17 cellular contexts compared by ENCODE assay signal in the genomic region with DNA sequence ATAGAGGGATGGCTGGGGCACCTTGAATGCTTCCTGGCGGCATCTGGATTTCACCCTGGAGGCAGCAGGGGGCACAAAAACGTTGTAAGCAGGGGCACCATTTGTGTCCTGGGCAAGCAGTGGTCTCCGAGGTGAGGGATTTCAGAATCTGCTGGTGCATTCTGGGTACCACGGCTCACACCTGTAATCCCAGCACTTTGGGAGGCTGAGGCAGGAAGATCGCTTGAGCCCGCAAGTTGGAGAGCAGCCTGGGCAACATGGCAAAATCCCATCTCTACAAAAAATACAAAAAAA. TPM values are rescaled to one million over a fixed set of nuclear protein-coding genes. Genes with fewer than 3 reads are reported as not detected.
DNase-seq lines count a peak whose midpoint lies in the region; ATAC-seq, FAIRE-seq and TF ChIP-seq lines count a peak whose summit lies in the region.
"Had no signal": no experiment of that assay in that cellular context is flagged by ENCODE, and none has a peak within 500 bp of the region (broad histone marks: within the 10 kb centered on the region; RNA-seq: fewer than 3 reads in every experiment).

No MANE protein-coding gene starts in this region.

- peaks cover 9% of the 10 kb centered on the region for H3K36me3 Mint-ChIP-seq in activated CD4-positive, alpha-beta T cell treated with anti-CD3 and anti-CD28 coated beads, Interleukin-2, amount 10 ng/mL, durations not matched to agents 24 days and 14 days (ENCODE audit: low read depth)

- H3K36me3 ChIP-seq in Loucy (ENCODE audit: insufficient read depth, low read length) (no peaks in the 10 kb centered on the region), kidney (ENCODE audit: control insufficient read depth in 1 of 2, insufficient read depth in 2 of 2, low read length in 2 of 2) (no peaks in the 10 kb centered on the region), smooth muscle cell (ENCODE audit: low read depth) (no peaks in the 10 kb centered on the region)
- H3K36me3 ChIP-seq: WERI-Rb-1 had no signal

- peak overlapping the region; percentile 16 to 68 for H3K27ac ChIP-seq in kidney (ENCODE audit: low read depth in 2 of 2, low read length in 2 of 2)
- peak overlapping the region; percentile 65 for H3K27ac ChIP-seq in smooth muscle cell (ENCODE audit: low read depth)
- H3K27ac ChIP-seq: WERI-Rb-1 had no signal

- H3K9me3 ChIP-seq in Loucy (ENCODE audit: insufficient read depth, low read depth, low read length) (peaks cover 11% of the 10 kb centered on the region; the same call in 1 of the 2 replicates), kidney (ENCODE audit: control insufficient read depth in 1 of 2, low read length in 2 of 2) (no peaks in the 10 kb centered on the region), smooth muscle cell (replicated peaks; ENCODE audit: low read depth) (no peaks in the 10 kb centered on the region)

- peaks cover 29% of the 10 kb centered on the region for H3K4me1 Mint-ChIP-seq in activated CD4-positive, alpha-beta T cell treated with anti-CD3 and anti-CD28 coated beads, Interleukin-2, amount 10 ng/mL, durations not matched to agents 24 days and 14 days

- FAIRE-seq in kidney (lab: Jason Lieb, UNC) = no peak
- FAIRE-seq: A204.1, endothelial cell of umbilical vein had no signal

- DNase-seq in activated CD4-positive, alpha-beta T cell treated with anti-CD3 and anti-CD28 coated beads, Interleukin-2, amount 10 ng/mL, durations not matched to agents 24 days and 14 days = no peak
- DNase-seq in activated CD4-positive, alpha-beta T cell treated with anti-CD3 and anti-CD28 coated beads for 4 hours = no peak
- DNase-seq in kidney = no peak
- DNase-seq in smooth muscle cell (lab: John Stamatoyannopoulos, UW; ENCODE audit: unreplicated experiment) = no peak
- DNase-seq in activated gamma-delta T cell treated with Interleukin-2 at 50 U/mL for 16 hours = no peak
- DNase-seq in NCI-H2081 treated with DMSO at 0.1 percent for 48 hours (lab: John Stamatoyannopoulos, UW) = no peak
- DNase-seq: Calu3, NCI-H1417 treated with DMSO at 0.1 percent for 48 hours, NCI-H446 had no signal

- WGBS in smooth muscle cell (ENCODE audit: low lambda C conversion rate) = 79% methylated on average over 6 of the region's 6 CpGs

- ATAC-seq in GM21528 (IDR thresholded peaks at IDR 0.05; ENCODE audit: low FRiP score, unreplicated experiment) = no peak
- ATAC-seq: SK-N-SH treated with all-trans-retinoic acid at 6 μM for 48 hours had no signal

- H3K27me3 Mint-ChIP-seq in activated CD4-positive, alpha-beta T cell treated with anti-CD3 and anti-CD28 coated beads, Interleukin-2, amount 10 ng/mL, durations not matched to agents 24 days and 14 days = no peaks in the 10 kb centered on the region
- H3K27me3 Mint-ChIP-seq: activated naive CD8-positive, alpha-beta T cell treated with anti-CD3 and anti-CD28 coated beads, Interleukin-2, amount 50 U/mL, for 24 hours; stimulated activated naive CD8-positive, alpha-beta T cell treated with anti-CD3 and anti-CD28 coated beads, Interleukin-15, Interleukin-2, amounts not matched to agents 100 ng/mL and 50 ng/mL, for 24 hours had no signal

- H3K79me2 ChIP-seq in Loucy (ENCODE audit: insufficient read depth, low read length) (no peaks in the 10 kb centered on the region), smooth muscle cell (ENCODE audit: low read depth) (no peaks in the 10 kb centered on the region)

- H3K9me3 Mint-ChIP-seq in activated CD4-positive, alpha-beta T cell treated with anti-CD3 and anti-CD28 coated beads, Interleukin-2, amount 10 ng/mL, durations not matched to agents 24 days and 14 days = peaks cover 6% of the 10 kb centered on the region
- H3K9me3 Mint-ChIP-seq: activated naive CD8-positive, alpha-beta T cell treated with anti-CD3 and anti-CD28 coated beads, Interleukin-2, amount 50 U/mL, for 24 hours had no signal

- H3K9ac ChIP-seq in Loucy (ENCODE audit: low read depth, low read length, poor library complexity, severe bottlenecking) (peak overlapping the region; percentile 23), kidney (ENCODE audit: low read length in 2 of 2) (no peak overlapping the region), smooth muscle cell (ENCODE audit: low read depth) (no peak overlapping the region)

- no peak for TF ChIP-seq CTCF in Loucy (conservative IDR thresholded peaks at IDR 0.05; ENCODE audit: low read length)
- TF ChIP-seq CTCF in kidney (IDR thresholded peaks at IDR 0.05; ENCODE audit: borderline replicate concordance, extremely low read depth, insufficient read depth) = no peak
- TF ChIP-seq CTCF in smooth muscle cell (IDR thresholded peaks at IDR 0.05; ENCODE audit: borderline replicate concordance, insufficient read depth, poor library complexity, severe bottlenecking) = no peak

- no peaks in the 10 kb centered on the region for H3F3A ChIP-seq in Loucy (ENCODE audit: low read depth)
- H3F3A ChIP-seq in smooth muscle cell (ENCODE audit: low read depth) = no peaks in the 10 kb centered on the region

- H2AFZ ChIP-seq in Loucy (ENCODE audit: low read length) = no peak overlapping the region
- no peak overlapping the region for H2AFZ ChIP-seq in smooth muscle cell (ENCODE audit: low read depth)

- H3K4me3 ChIP-seq in Loucy (ENCODE audit: low read length, poor library complexity, severe bottlenecking) = no peak overlapping the region
- no peak overlapping the region for H3K4me3 ChIP-seq in kidney (ENCODE audit: low read length in 2 of 2)
- no peak overlapping the region for H3K4me3 ChIP-seq in smooth muscle cell

- H3K4me1 ChIP-seq in Loucy (ENCODE audit: insufficient read depth, low read length, poor library complexity, severe bottlenecking) (peaks cover 20% of the 10 kb centered on the region), kidney (ENCODE audit: control insufficient read depth in 1 of 2, insufficient read depth in 1 of 2, low read depth in 1 of 2, low read length in 2 of 2) (peaks cover 23 to 29% of the 10 kb centered on the region in 2 donors), smooth muscle cell (ENCODE audit: low read depth) (no peaks in the 10 kb centered on the region)

- no peaks in the 10 kb centered on the region for H4K20me1 ChIP-seq in Loucy (ENCODE audit: insufficient read depth, low read length, poor library complexity, severe bottlenecking)
- H4K20me1 ChIP-seq in smooth muscle cell (ENCODE audit: low read depth) = no peaks in the 10 kb centered on the region

- no peak overlapping the region for H3K4me3 Mint-ChIP-seq in activated CD4-positive, alpha-beta T cell treated with anti-CD3 and anti-CD28 coated beads, Interleukin-2, amount 10 ng/mL, durations not matched to agents 24 days and 14 days
- H3K4me3 Mint-ChIP-seq: activated naive CD8-positive, alpha-beta T cell treated with anti-CD3 and anti-CD28 coated beads, Interleukin-2, amount 50 U/mL, for 24 hours had no signal

- H3K9me2 ChIP-seq in Loucy (replicated peaks; ENCODE audit: low read depth, low read length) = no peaks in the 10 kb centered on the region

- H3K27me3 ChIP-seq in Loucy (ENCODE audit: insufficient read depth, low read length, poor library complexity, severe bottlenecking) (no peaks in the 10 kb centered on the region), smooth muscle cell (ENCODE audit: low read depth) (no peaks in the 10 kb centered on the region)

- H3K27ac Mint-ChIP-seq in activated CD4-positive, alpha-beta T cell treated with anti-CD3 and anti-CD28 coated beads, Interleukin-2, amount 10 ng/mL, durations not matched to agents 24 days and 14 days = peak overlapping the region; percentile 58
- H3K27ac Mint-ChIP-seq: activated naive CD8-positive, alpha-beta T cell treated with anti-CD3 and anti-CD28 coated beads, Interleukin-2, amount 50 U/mL, for 24 hours; stimulated activated naive CD8-positive, alpha-beta T cell treated with anti-CD3 and anti-CD28 coated beads, Interleukin-15, Interleukin-2, amounts not matched to agents 100 ng/mL and 50 ng/mL, for 24 hours had no signal

- intact Hi-C loops in activated CD4-positive, alpha-beta T cell treated with anti-CD3 and anti-CD28 coated beads, Interleukin-2, amount 10 ng/mL, durations not matched to agents 24 days and 14 days (cut with micrococcal nuclease) = no loop called here
- intact Hi-C loops in kidney (cut with DNase I) = no loop called here

- peak overlapping the region; percentile 67 for H3K4me2 ChIP-seq in Loucy (ENCODE audit: low read depth, low read length, poor library complexity, severe bottlenecking)
- no peak overlapping the region for H3K4me2 ChIP-seq in smooth muscle cell

RNA-seq across cellular contexts. Expression of gene TBC1D14, which starts 16.8 kb away (rescaled TPM):
- 47.2 and 47.3 TPM in 2 replicates for total RNA-seq in activated CD4-positive, alpha-beta T cell treated with anti-CD3 and anti-CD28 coated beads, Interleukin-2, amount 10 ng/mL, durations not matched to agents 24 days and 14 days
- total RNA-seq in kidney (77.7 TPM), smooth muscle cell (24.4 and 31.6 TPM in 2 replicates)
- polyA plus RNA-seq in kidney (ENCODE audit: insufficient read depth, low read depth, low replicate concordance) (44.9 TPM), smooth muscle cell (13.0 and 20.9 TPM in 2 replicates)
